14 cellular contexts compared by ENCODE assay signal in genomic region chr6:116631379-116631990, GRCh38. TPM values are rescaled to one million over a fixed set of nuclear protein-coding genes. Genes with fewer than 3 reads are reported as not detected.
DNase-seq lines count a peak whose midpoint lies in the region; ATAC-seq and TF ChIP-seq lines count a peak whose summit lies in the region.
"Had no signal": no experiment of that assay in that cellular context is flagged by ENCODE, and none has a peak within 500 bp of the region (broad histone marks: within the 10 kb centered on the region; RNA-seq: fewer than 3 reads in every experiment).

No MANE protein-coding gene starts in this region.

- no peaks in the 10 kb centered on the region for H3K9me3 Mint-ChIP-seq in progenitor cell of endocrine pancreas (ENCODE audit: low read depth)
- H3K9me3 Mint-ChIP-seq in Calu3 (ENCODE audit: low read depth, unreplicated experiment): no peaks in the 10 kb centered on the region
- no peaks in the 10 kb centered on the region for H3K9me3 Mint-ChIP-seq in stimulated activated naive CD8-positive, alpha-beta T cell treated with anti-CD3 and anti-CD28 coated beads, Interleukin-15, amount 100 ng/mL, for 72 hours
- H3K9me3 Mint-ChIP-seq: activated T-helper 2 cell treated with anti-CD3 and anti-CD28 coated beads, Interferon-gamma antibody, Interleukin-2, Interleukin-4, amounts not matched to agents 10 μg/mL and 5 μg/mL and 100 μg/mL, durations not matched to agents 14 hours and 24 hours and 36 hours had no signal

- no peak overlapping the region for H3K4me3 ChIP-seq in coronary artery
- H3K4me3 ChIP-seq: transverse colon had no signal

- peak; percentile 12 to 61 for DNase-seq in NCI-H2081 (lab: John Stamatoyannopoulos, UW)
- DNase-seq in NCI-H2081 treated with DMSO at 0.1 percent for 48 hours (lab: John Stamatoyannopoulos, UW): no peak
- DNase-seq in UCSD-AML1 (lab: John Stamatoyannopoulos, UW; ENCODE audit: unreplicated experiment): peak; percentile 9
- no peak for DNase-seq in progenitor cell of endocrine pancreas (ENCODE audit: low spot score, unreplicated experiment)
- DNase-seq in Calu3: no peak
- DNase-seq in stimulated activated naive CD8-positive, alpha-beta T cell treated with anti-CD3 and anti-CD28 coated beads, Interleukin-15, amount 100 ng/mL, for 72 hours: no peak
- DNase-seq in coronary artery (ENCODE audit: low spot score): no peak
- DNase-seq: cortex of kidney, nucleus accumbens, transverse colon had no signal

- CTCF ChIA-PET in Calu3 (lab: Charles Lee): no interaction called here

- TF ChIP-seq CTCF in progenitor cell of endocrine pancreas (IDR thresholded peaks at IDR 0.05; ENCODE audit: unreplicated experiment): no peak
- no peak for TF ChIP-seq CTCF in Calu3 (IDR thresholded peaks at IDR 0.05; ENCODE audit: unreplicated experiment)
- no peak for TF ChIP-seq CTCF in coronary artery (IDR thresholded peaks at IDR 0.05)

- H3K27ac ChIP-seq in coronary artery: no peak overlapping the region
- H3K27ac ChIP-seq: transverse colon had no signal

- peaks cover 13% of the 10 kb centered on the region for H3K36me3 Mint-ChIP-seq in progenitor cell of endocrine pancreas (ENCODE audit: insufficient read depth)
- H3K36me3 Mint-ChIP-seq in Calu3 (ENCODE audit: insufficient read depth, unreplicated experiment): no peaks in the 10 kb centered on the region

- H3K4me1 Mint-ChIP-seq in progenitor cell of endocrine pancreas (ENCODE audit: low read depth): peaks cover 30% of the 10 kb centered on the region
- H3K4me1 Mint-ChIP-seq in Calu3 (ENCODE audit: low read depth, unreplicated experiment): no peaks in the 10 kb centered on the region
- no peaks in the 10 kb centered on the region for H3K4me1 Mint-ChIP-seq in stimulated activated naive CD8-positive, alpha-beta T cell treated with anti-CD3 and anti-CD28 coated beads, Interleukin-15, amount 100 ng/mL, for 72 hours

- H3K4me3 Mint-ChIP-seq in progenitor cell of endocrine pancreas (ENCODE audit: low read depth) (no peak overlapping the region), Calu3 (ENCODE audit: low read depth, unreplicated experiment) (no peak overlapping the region)
- no peak overlapping the region for H3K4me3 Mint-ChIP-seq in stimulated activated naive CD8-positive, alpha-beta T cell treated with anti-CD3 and anti-CD28 coated beads, Interleukin-15, amount 100 ng/mL, for 72 hours

- H3K27me3 Mint-ChIP-seq in progenitor cell of endocrine pancreas (no peaks in the 10 kb centered on the region), Calu3 (ENCODE audit: unreplicated experiment) (no peaks in the 10 kb centered on the region)
- no peaks in the 10 kb centered on the region for H3K27me3 Mint-ChIP-seq in stimulated activated naive CD8-positive, alpha-beta T cell treated with anti-CD3 and anti-CD28 coated beads, Interleukin-15, amount 100 ng/mL, for 72 hours

- ATAC-seq in HG03159 (IDR thresholded peaks at IDR 0.05; ENCODE audit: unreplicated experiment): peak; percentile 81
- ATAC-seq in stimulated activated naive CD8-positive, alpha-beta T cell treated with anti-CD3 and anti-CD28 coated beads, Interleukin-15, amount 100 ng/mL, for 72 hours: no peak

- BruUV-seq in Calu3 (replicated peaks; lab: Mats Ljungman, UMichigan): no TSS peak

- intact Hi-C loops in Calu3 (cut with micrococcal nuclease; ENCODE audit: unreplicated experiment): no loop called here

- H3K27ac Mint-ChIP-seq in progenitor cell of endocrine pancreas (peak overlapping the region; percentile 94), Calu3 (ENCODE audit: unreplicated experiment) (no peak overlapping the region)
- peak overlapping the region in 1 of 2 donors; percentile 42 for H3K27ac Mint-ChIP-seq in stimulated activated naive CD8-positive, alpha-beta T cell treated with anti-CD3 and anti-CD28 coated beads, Interleukin-15, amount 100 ng/mL, for 72 hours
- H3K27ac Mint-ChIP-seq: activated T-helper 2 cell treated with anti-CD3 and anti-CD28 coated beads, Interferon-gamma antibody, Interleukin-2, Interleukin-4, amounts not matched to agents 10 μg/mL and 5 μg/mL and 100 μg/mL, durations not matched to agents 14 hours and 24 hours and 36 hours had no signal

RNA-seq across cellular contexts. Expression of gene RSPH4A, which starts 15.2 kb away (rescaled TPM):
- total RNA-seq in progenitor cell of endocrine pancreas (5.4 and 6.3 TPM in 2 replicates), Calu3 (2022) (0.21 and 0.22 TPM in 2 replicates)
- total RNA-seq: A172, NCI-H460 had no signal

RNA-seq across cellular contexts. Expression of gene ZUP1, which starts 37.1 kb away (rescaled TPM):
- total RNA-seq in progenitor cell of endocrine pancreas: 16.8 and 18.0 TPM in 2 replicates
- 12.8 and 14.7 TPM in 2 replicates for total RNA-seq in Calu3 (2022)

RNA-seq across cellular contexts. Expression of gene KPNA5, which starts 49.5 kb away (rescaled TPM):
- total RNA-seq in progenitor cell of endocrine pancreas: 21.1 and 24.5 TPM in 2 replicates
- total RNA-seq in Calu3 (2022): 9.2 and 12.2 TPM in 2 replicates

Comparison
In these comparisons a context has a peak if more than half of its experiments do, and no peak if none do; other contexts are left out.
1. DNase-seq: peak in NCI-H2081 (2 of 2) and UCSD-AML1 (single experiment); none in NCI-H2081 treated with DMSO at 0.1 percent for 48 hours (single experiment), progenitor cell of endocrine pancreas (single experiment), Calu3 (single experiment), stimulated activated naive CD8-positive, alpha-beta T cell treated with anti-CD3 and anti-CD28 coated beads, Interleukin-15, amount 100 ng/mL, for 72 hours (0 of 2) and coronary artery (single experiment).